In genomic region chr3:42755681-42756578, GRCh38 we compare ENCODE assay signal across 1 cellular context.
TF ChIP-seq lines count a peak whose summit lies in the region.

No MANE protein-coding gene starts in this region.

TF ChIP-seq in GM23338, 12 proteins besides CTCF, POLR2A, EP300 and RAD21 (continued from another document):
- TF ChIP-seq ZNF462 (CRISPR knock-in tag; IDR thresholded peaks at IDR 0.05) (no peak), EZH2phosphoT487 (IDR thresholded peaks at IDR 0.05; ENCODE audit: unreplicated experiment) (no peak)
